30 cellular contexts compared by ENCODE assay signal in the genomic region with DNA sequence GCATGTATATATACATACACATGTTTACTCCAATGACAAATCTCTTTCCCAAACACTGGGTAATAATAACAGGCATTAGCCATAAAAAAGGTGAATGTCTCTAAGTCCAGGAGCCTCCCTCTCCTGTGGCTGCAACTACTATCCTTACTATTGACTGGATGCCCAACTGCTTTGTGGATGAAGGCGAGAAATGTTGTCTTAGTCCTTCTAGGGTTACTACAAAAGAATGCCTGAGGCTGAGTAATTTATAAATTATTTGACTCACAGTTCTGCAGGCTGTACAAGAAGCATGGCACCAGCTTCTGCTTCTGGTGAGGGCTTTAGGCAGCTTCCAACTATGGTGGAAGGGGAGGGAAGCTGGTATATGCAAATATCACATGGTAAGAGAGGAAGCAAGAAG.
DNase-seq lines count a peak whose midpoint lies in the region; ATAC-seq, FAIRE-seq and TF ChIP-seq lines count a peak whose summit lies in the region.
"Had no signal": no experiment of that assay in that cellular context is flagged by ENCODE, and none has a peak within 500 bp of the region (broad histone marks: within the 10 kb centered on the region; RNA-seq: fewer than 3 reads in every experiment).

No MANE protein-coding gene starts in this region.

- H3K4me2 ChIP-seq in astrocyte (ENCODE audit: low read length): no peak overlapping the region
- H3K4me2 ChIP-seq: GM23338, KMS-11 had no signal

- no peak overlapping the region for H2AFZ ChIP-seq in astrocyte (ENCODE audit: low read depth, low read length)
- H2AFZ ChIP-seq: GM23338 had no signal

- H3K79me2 ChIP-seq in astrocyte (ENCODE audit: insufficient read depth, low read length): no peaks in the 10 kb centered on the region

- H3K27ac ChIP-seq in AG04450 (ENCODE audit: low read depth, low read length): no peak overlapping the region
- H3K27ac ChIP-seq in astrocyte (ENCODE audit: low read depth, low read length): no peak overlapping the region
- H3K27ac ChIP-seq: 22Rv1, esophagus squamous epithelium, KMS-11, thoracic aorta had no signal

- H3K4me1 ChIP-seq in astrocyte (ENCODE audit: insufficient read depth, low read length): peaks cover 18% of the 10 kb centered on the region

- H3K27ac Mint-ChIP-seq in astrocyte (ENCODE audit: unreplicated experiment): no peak overlapping the region
- H3K27ac Mint-ChIP-seq: activated CD4-positive, alpha-beta T cell treated with anti-CD3 and anti-CD28 coated beads for 36 hours; activated CD8-positive, alpha-beta T cell treated with anti-CD3 and anti-CD28 coated beads, Interleukin-2, amount 10 ng/mL, durations not matched to agents 7 days and 5 days; activated naive CD4-positive, alpha-beta T cell treated with anti-CD3 and anti-CD28 coated beads, Interleukin-2, amount 50 U/mL, for 24 hours; GM23338; natural killer cell treated with Interleukin-12 subunit alpha and Interleukin-12 subunit beta and Interleukin-15 and Interleukin-18, amount 100 ng/mL, for 72 hours had no signal

- no peak overlapping the region for H3K4me3 Mint-ChIP-seq in astrocyte (ENCODE audit: unreplicated experiment)
- H3K4me3 Mint-ChIP-seq: activated CD4-positive, alpha-beta T cell treated with anti-CD3 and anti-CD28 coated beads for 36 hours; activated CD8-positive, alpha-beta T cell treated with anti-CD3 and anti-CD28 coated beads, Interleukin-2, amount 10 ng/mL, durations not matched to agents 7 days and 5 days; activated naive CD4-positive, alpha-beta T cell treated with anti-CD3 and anti-CD28 coated beads, Interleukin-2, amount 50 U/mL, for 24 hours; GM23338; natural killer cell treated with Interleukin-12 subunit alpha and Interleukin-12 subunit beta and Interleukin-15 and Interleukin-18, amount 100 ng/mL, for 72 hours had no signal

- H3K36me3 Mint-ChIP-seq in astrocyte (ENCODE audit: low read depth, unreplicated experiment): no peaks in the 10 kb centered on the region

- TF ChIP-seq CTCF in AG04450 (IDR thresholded peaks at IDR 0.05; ENCODE audit: low read depth, low read length) (no peak), astrocyte (IDR thresholded peaks at IDR 0.05; ENCODE audit: insufficient read depth, low read depth, low read length) (no peak)

- H3K9ac ChIP-seq in astrocyte (ENCODE audit: low read length): no peak overlapping the region
- H3K9ac ChIP-seq: KMS-11 had no signal

- H4K20me1 ChIP-seq in astrocyte (ENCODE audit: insufficient read depth, low read length): no peaks in the 10 kb centered on the region

- H3K9me3 ChIP-seq in AG04450 (ENCODE audit: control insufficient read depth, insufficient read depth, low read length) (no peaks in the 10 kb centered on the region), astrocyte (ENCODE audit: insufficient read depth, low read depth, low read length) (no peaks in the 10 kb centered on the region)
- H3K9me3 ChIP-seq: esophagus squamous epithelium, thoracic aorta had no signal

- CTCF ChIA-PET in AG04450 (lab: Charles Lee): no interaction called here

- no peaks in the 10 kb centered on the region for H3K27me3 ChIP-seq in AG04450 (ENCODE audit: control insufficient read depth, insufficient read depth, low read length)
- no peaks in the 10 kb centered on the region for H3K27me3 ChIP-seq in astrocyte (ENCODE audit: insufficient read depth, low read length)
- H3K27me3 ChIP-seq: esophagus squamous epithelium had no signal

- FAIRE-seq in HTR-8/SVneo (lab: Jason Lieb, UNC): peak; percentile 4
- FAIRE-seq in astrocyte (lab: Jason Lieb, UNC): no peak
- FAIRE-seq: endometrium had no signal

- DNase-seq in AG04450 (ENCODE audit: low read depth, low spot score) (peak; percentile 41), HTR-8/SVneo (ENCODE audit: insufficient read length, low spot score) (no peak), astrocyte (ENCODE audit: low read depth) (peak; percentile 49), fibroblast of peridontal ligament (ENCODE audit: extremely low read depth) (peak; percentile 80), NCI-H2107 treated with DMSO at 0.1 percent for 48 hours (lab: John Stamatoyannopoulos, UW; ENCODE audit: unreplicated experiment) (no peak), ecto neural progenitor cell (ENCODE audit: low spot score) (no peak)
- DNase-seq: activated CD4-positive, alpha-beta T cell treated with anti-CD3 and anti-CD28 coated beads for 36 hours; activated CD8-positive, alpha-beta T cell treated with anti-CD3 and anti-CD28 coated beads, Interleukin-2, amount 10 ng/mL, durations not matched to agents 7 days and 5 days; aorta; central memory CD4-positive, alpha-beta T cell; dermis blood vessel endothelial cell; DMS79 treated with DMSO at 0.1 percent for 48 hours; esophagus squamous epithelium; hippocampal formation; left colon; mammary epithelial cell; NCI-H1436 treated with DMSO at 0.1 percent for 48 hours; NCI-H446 treated with DMSO at 0.1 percent for 48 hours; NCI-H774; stimulated activated naive CD4-positive, alpha-beta T cell; T-helper 9 cell had no signal

- no peaks in the 10 kb centered on the region for H3K27me3 Mint-ChIP-seq in astrocyte (ENCODE audit: low read depth, unreplicated experiment)
- H3K27me3 Mint-ChIP-seq: activated CD4-positive, alpha-beta T cell treated with anti-CD3 and anti-CD28 coated beads for 36 hours; natural killer cell treated with Interleukin-12 subunit alpha and Interleukin-12 subunit beta and Interleukin-15 and Interleukin-18, amount 100 ng/mL, for 72 hours had no signal

- no peak overlapping the region for H3K4me3 ChIP-seq in AG04450 (ENCODE audit: low read depth, low read length)
- no peak overlapping the region for H3K4me3 ChIP-seq in astrocyte (ENCODE audit: insufficient read depth, low read depth, low read length)
- H3K4me3 ChIP-seq: esophagus squamous epithelium, GM23338, thoracic aorta had no signal

- ATAC-seq in HG02588 (IDR thresholded peaks at IDR 0.05; ENCODE audit: unreplicated experiment) (no peak), GM19397 (IDR thresholded peaks at IDR 0.05; ENCODE audit: unreplicated experiment) (no peak)
- ATAC-seq: activated CD4-positive, alpha-beta T cell treated with anti-CD3 and anti-CD28 coated beads for 36 hours; activated CD8-positive, alpha-beta T cell treated with anti-CD3 and anti-CD28 coated beads, Interleukin-2, amount 10 ng/mL, durations not matched to agents 7 days and 5 days; GM23338; left colon; natural killer cell treated with Interleukin-12 subunit alpha and Interleukin-12 subunit beta and Interleukin-15 and Interleukin-18, amount 100 ng/mL, for 72 hours had no signal

- POLR2A ChIA-PET in AG04450 (lab: Yijun Ruan, JAX): interaction anchor here (1.2 kb wide), 1 partner anchor 9 kb away, joined by 3 read pairs; no protein-coding TSS in a partner anchor

- H3K4me1 Mint-ChIP-seq in astrocyte (ENCODE audit: low read depth, unreplicated experiment): peaks cover 29% of the 10 kb centered on the region
- H3K4me1 Mint-ChIP-seq: activated CD4-positive, alpha-beta T cell treated with anti-CD3 and anti-CD28 coated beads for 36 hours; activated naive CD4-positive, alpha-beta T cell treated with anti-CD3 and anti-CD28 coated beads, Interleukin-2, amount 50 U/mL, for 24 hours; GM23338 had no signal

- H3K9me3 Mint-ChIP-seq in astrocyte (ENCODE audit: unreplicated experiment): peaks cover 5% of the 10 kb centered on the region

- no peaks in the 10 kb centered on the region for H3K36me3 ChIP-seq in astrocyte (ENCODE audit: insufficient read depth, low read length)
- H3K36me3 ChIP-seq: esophagus squamous epithelium, thoracic aorta had no signal

Comparison
In these comparisons a context has a peak if more than half of its experiments do, and no peak if none do; other contexts are left out.
1. DNase-seq: peak in AG04450 (single experiment), astrocyte (single experiment) and fibroblast of peridontal ligament (single experiment); none in HTR-8/SVneo (single experiment), NCI-H2107 treated with DMSO at 0.1 percent for 48 hours (single experiment) and ecto neural progenitor cell (single experiment).